In the genomic region with DNA sequence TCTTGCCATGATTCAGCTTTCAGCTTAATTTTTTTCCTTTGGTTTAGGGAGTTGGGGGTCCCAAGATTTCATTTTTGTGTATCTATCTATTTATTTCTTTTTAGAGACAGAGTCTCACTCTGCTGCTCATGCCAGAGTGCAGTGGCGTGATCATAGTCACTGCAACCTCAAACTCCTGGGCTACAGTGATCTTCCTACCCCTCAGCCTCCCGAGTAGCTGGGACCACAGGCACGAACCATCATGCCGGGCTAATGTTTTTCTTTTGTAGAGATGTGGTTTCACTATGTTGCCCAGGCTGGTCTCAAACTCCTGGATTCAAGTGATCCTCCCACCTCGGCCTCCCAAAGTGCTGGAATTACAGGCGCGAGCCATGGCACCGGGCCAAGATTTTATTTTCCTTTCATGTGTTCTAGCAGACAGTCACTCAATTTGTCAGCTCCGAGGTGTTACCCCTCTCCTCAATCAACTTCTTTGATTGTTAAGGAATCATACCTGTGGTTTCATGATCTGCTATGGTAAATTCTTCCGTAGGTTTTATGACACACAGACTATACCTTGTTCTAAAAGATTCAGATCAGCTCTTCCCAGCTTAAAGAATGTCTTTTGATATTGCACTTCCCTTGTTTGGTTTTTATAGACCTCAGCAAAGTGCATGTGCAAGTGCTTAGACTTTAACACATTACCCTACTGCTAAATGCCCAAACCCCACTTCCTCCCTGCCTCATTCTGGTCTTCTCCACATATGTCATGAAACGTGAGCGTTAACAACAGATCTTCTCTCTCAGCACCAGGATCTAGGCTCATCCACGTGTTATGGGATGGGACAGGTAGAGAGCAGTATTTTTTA, we compare ENCODE assay signal across 14 cellular contexts.
DNase-seq lines count a peak whose midpoint lies in the region; ATAC-seq lines count a peak whose summit lies in the region.
"Had no signal": no experiment of that assay in that cellular context is flagged by ENCODE, and none has a peak within 500 bp of the region (broad histone marks: within the 10 kb centered on the region; RNA-seq: fewer than 3 reads in every experiment).

No MANE protein-coding gene starts in this region.

- ATAC-seq in stimulated activated naive CD8-positive, alpha-beta T cell treated with anti-CD3 and anti-CD28 coated beads, Interleukin-15, amount 100 ng/mL, for 72 hours, result peak; percentile 77
- no peak for ATAC-seq in HG03045 (IDR thresholded peaks at IDR 0.05; ENCODE audit: unreplicated experiment)
- ATAC-seq: Panc1 had no signal

- peak overlapping the region; percentile 73 for H3K27ac ChIP-seq in epithelial cell of prostate

- H3K9me3 Mint-ChIP-seq in stimulated activated naive CD8-positive, alpha-beta T cell treated with anti-CD3 and anti-CD28 coated beads, Interleukin-15, amount 100 ng/mL, for 72 hours, result no peaks in the 10 kb centered on the region
- H3K9me3 Mint-ChIP-seq: nephron had no signal

- H3K27ac Mint-ChIP-seq in stimulated activated naive CD8-positive, alpha-beta T cell treated with anti-CD3 and anti-CD28 coated beads, Interleukin-15, amount 100 ng/mL, for 72 hours, result peak overlapping the region; percentile 50 to 59
- H3K27ac Mint-ChIP-seq: nephron had no signal

- peak overlapping the region; percentile 51 to 54 for H3K4me3 Mint-ChIP-seq in stimulated activated naive CD8-positive, alpha-beta T cell treated with anti-CD3 and anti-CD28 coated beads, Interleukin-15, amount 100 ng/mL, for 72 hours
- H3K4me3 Mint-ChIP-seq: nephron had no signal

- no peaks in the 10 kb centered on the region for H3K27me3 Mint-ChIP-seq in stimulated activated naive CD8-positive, alpha-beta T cell treated with anti-CD3 and anti-CD28 coated beads, Interleukin-15, amount 100 ng/mL, for 72 hours

- peak; percentile 68 for DNase-seq in activated effector memory CD4-positive, alpha-beta T cell treated with anti-CD3 and anti-CD28 coated beads, Interleukin-2, amount 50 U/mL, for 16 hours
- no peak for DNase-seq in activated effector memory CD4-positive, alpha-beta T cell treated with Interleukin-2 at 50 U/mL for 16 hours
- DNase-seq in activated T-cell treated with anti-CD3 and anti-CD28 coated beads for 4 hours (peak; percentile 26), epithelial cell of prostate (ENCODE audit: low read depth, low spot score) (no peak), CD1c-positive myeloid dendritic cell (ENCODE audit: extremely low spot score) (no peak), NCI-H2029 treated with DMSO at 0.1 percent for 48 hours (lab: John Stamatoyannopoulos, UW) (no peak)
- no peak for DNase-seq in stimulated activated naive CD8-positive, alpha-beta T cell treated with anti-CD3 and anti-CD28 coated beads, Interleukin-15, amount 100 ng/mL, for 72 hours
- DNase-seq: ACHN, DMS 273 treated with DMSO at 0.1 percent for 48 hours, heart right ventricle, SW 1271 had no signal

- H3K4me1 Mint-ChIP-seq in stimulated activated naive CD8-positive, alpha-beta T cell treated with anti-CD3 and anti-CD28 coated beads, Interleukin-15, amount 100 ng/mL, for 72 hours, result peaks cover 47% of the 10 kb centered on the region
- H3K4me1 Mint-ChIP-seq: nephron had no signal

Comparison
In these comparisons a context has a peak if more than half of its experiments do, and no peak if none do; other contexts are left out.
1. DNase-seq: peak in activated effector memory CD4-positive, alpha-beta T cell treated with anti-CD3 and anti-CD28 coated beads, Interleukin-2, amount 50 U/mL, for 16 hours (single experiment) and activated T-cell treated with anti-CD3 and anti-CD28 coated beads for 4 hours (single experiment); none in activated effector memory CD4-positive, alpha-beta T cell treated with Interleukin-2 at 50 U/mL for 16 hours (single experiment), epithelial cell of prostate (single experiment), stimulated activated naive CD8-positive, alpha-beta T cell treated with anti-CD3 and anti-CD28 coated beads, Interleukin-15, amount 100 ng/mL, for 72 hours (0 of 2), CD1c-positive myeloid dendritic cell (single experiment) and NCI-H2029 treated with DMSO at 0.1 percent for 48 hours (single experiment).